In the genomic region with DNA sequence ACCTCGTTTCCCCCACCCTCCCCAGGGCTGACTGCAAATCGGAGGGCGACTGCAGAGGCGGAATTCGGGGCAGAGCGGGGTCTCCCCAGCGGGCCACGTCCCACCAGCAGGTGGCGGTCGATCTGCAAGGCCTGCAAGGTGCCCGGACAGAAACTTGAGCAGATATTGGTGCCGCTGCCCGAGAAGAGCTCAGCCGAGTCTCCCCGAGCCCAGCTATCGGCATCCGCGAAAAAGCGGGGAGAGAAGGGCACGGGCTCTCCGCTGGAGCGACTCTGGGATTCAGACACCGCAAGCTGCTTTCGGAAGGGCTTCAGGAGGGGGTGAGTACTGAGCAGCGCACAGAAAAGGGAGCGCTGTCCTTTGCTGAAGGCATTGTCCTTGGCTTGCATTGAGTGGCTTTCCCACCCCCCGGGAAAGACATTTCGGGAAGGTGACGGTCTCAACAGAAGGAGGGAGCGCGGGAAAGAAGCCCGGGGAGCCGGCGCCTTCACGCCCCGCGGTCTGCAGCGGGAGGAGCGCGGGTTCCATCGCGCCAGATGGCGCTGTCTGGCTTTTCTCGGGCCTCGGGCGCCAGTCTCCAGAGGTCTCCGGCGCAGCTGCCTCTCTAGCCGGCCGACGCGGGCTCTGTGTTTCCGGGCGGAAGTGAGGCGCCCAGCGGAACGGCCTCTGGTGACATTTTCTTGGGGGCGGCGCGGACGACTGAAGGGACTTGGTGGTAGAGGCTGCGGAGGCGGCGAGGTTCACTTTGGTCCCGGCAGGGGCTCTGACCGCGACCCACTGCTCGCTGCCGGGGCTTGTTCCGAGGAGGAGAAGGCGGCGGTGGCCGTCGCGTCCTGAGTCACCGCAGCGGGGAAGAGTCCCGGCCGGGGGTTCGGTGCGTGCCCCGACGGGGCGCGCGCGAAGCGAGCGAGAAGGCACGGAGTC, we compare ENCODE assay signal across 1 cellular context.
TF ChIP-seq lines count a peak whose summit lies in the region.

No MANE protein-coding gene starts in this region.

TF ChIP-seq in GM12878, 131 proteins besides CTCF, POLR2A, EP300 and RAD21 (continued from another document):
- TF ChIP-seq, protein P1, sequence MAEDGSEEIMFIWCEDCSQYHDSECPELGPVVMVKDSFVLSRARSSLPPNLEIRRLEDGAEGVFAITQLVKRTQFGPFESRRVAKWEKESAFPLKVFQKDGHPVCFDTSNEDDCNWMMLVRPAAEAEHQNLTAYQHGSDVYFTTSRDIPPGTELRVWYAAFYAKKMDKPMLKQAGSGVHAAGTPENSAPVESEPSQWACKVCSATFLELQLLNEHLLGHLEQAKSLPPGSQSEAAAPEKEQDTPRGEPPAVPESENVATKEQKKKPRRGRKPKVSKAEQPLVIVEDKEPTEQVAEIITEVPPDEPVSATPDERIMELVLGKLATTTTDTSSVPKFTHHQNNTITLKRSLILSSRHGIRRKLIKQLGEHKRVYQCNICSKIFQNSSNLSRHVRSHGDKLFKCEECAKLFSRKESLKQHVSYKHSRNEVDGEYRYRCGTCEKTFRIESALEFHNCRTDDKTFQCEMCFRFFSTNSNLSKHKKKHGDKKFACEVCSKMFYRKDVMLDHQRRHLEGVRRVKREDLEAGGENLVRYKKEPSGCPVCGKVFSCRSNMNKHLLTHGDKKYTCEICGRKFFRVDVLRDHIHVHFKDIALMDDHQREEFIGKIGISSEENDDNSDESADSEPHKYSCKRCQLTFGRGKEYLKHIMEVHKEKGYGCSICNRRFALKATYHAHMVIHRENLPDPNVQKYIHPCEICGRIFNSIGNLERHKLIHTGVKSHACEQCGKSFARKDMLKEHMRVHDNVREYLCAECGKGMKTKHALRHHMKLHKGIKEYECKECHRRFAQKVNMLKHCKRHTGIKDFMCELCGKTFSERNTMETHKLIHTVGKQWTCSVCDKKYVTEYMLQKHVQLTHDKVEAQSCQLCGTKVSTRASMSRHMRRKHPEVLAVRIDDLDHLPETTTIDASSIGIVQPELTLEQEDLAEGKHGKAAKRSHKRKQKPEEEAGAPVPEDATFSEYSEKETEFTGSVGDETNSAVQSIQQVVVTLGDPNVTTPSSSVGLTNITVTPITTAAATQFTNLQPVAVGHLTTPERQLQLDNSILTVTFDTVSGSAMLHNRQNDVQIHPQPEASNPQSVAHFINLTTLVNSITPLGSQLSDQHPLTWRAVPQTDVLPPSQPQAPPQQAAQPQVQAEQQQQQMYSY (CRISPR knock-in tag; IDR thresholded peaks at IDR 0.05) = no peak
- TF ChIP-seq PAX5 (IDR thresholded peaks at IDR 0.05; ENCODE audit: borderline replicate concordance, low read depth, low read length) (peak; percentile 68; the same call in 1 of the 2 replicates), ZZZ3 (IDR thresholded peaks at IDR 0.05; ENCODE audit: control insufficient read depth, insufficient read length, low read depth) (no peak), CHD1 (IDR thresholded peaks at IDR 0.05; ENCODE audit: low read depth, low read length) (no peak), SMAD1 (IDR thresholded peaks at IDR 0.05; ENCODE audit: low read depth, partially characterized antibody) (no peak), SMAD5 (IDR thresholded peaks at IDR 0.05; ENCODE audit: low read depth) (peak; percentile 77), ZNF622 (IDR thresholded peaks at IDR 0.05) (no peak), FOS (IDR thresholded peaks at IDR 0.05; ENCODE audit: borderline replicate concordance, extremely low read depth, insufficient read length) (no peak), NR2C1 (IDR thresholded peaks at IDR 0.05) (peak; percentile 70), FOXM1 (IDR thresholded peaks at IDR 0.05; ENCODE audit: low read depth, low read length) (peak; percentile 49; the same call in 1 of the 2 replicates), SREBF1 (IDR thresholded peaks at IDR 0.05; ENCODE audit: low read length) (0 out of 2 replicates have a peak, but pooled peaks have one; percentile 21), NR2F1 (conservative IDR thresholded peaks at IDR 0.05) (peak; percentile 74), GATAD2B (conservative IDR thresholded peaks at IDR 0.05; ENCODE audit: low read depth) (no peak; the same call in none of the 2 replicates), RCOR1 (conservative IDR thresholded peaks at IDR 0.05; ENCODE audit: low read depth, low read length) (no peak), BRCA1 (IDR thresholded peaks at IDR 0.05; ENCODE audit: low read depth, low read length) (0 out of 2 replicates have a peak, but pooled peaks have one; percentile 36), POLR2AphosphoS2 (IDR thresholded peaks at IDR 0.05; ENCODE audit: low read depth, low read length) (peak; percentile 60), SKIL (IDR thresholded peaks at IDR 0.05; ENCODE audit: low read depth, poor library complexity, severe bottlenecking) (peak; percentile 38), JUND (IDR thresholded peaks at IDR 0.05; ENCODE audit: low read depth, low read length) (no peak), RFX5 (IDR thresholded peaks at IDR 0.05; ENCODE audit: low read depth, low read length) (no peak), CHD4 (IDR thresholded peaks at IDR 0.05) (no peak), NFXL1 (IDR thresholded peaks at IDR 0.05; ENCODE audit: borderline replicate concordance) (no peak), ZSCAN29 (IDR thresholded peaks at IDR 0.05) (no peak)
- TF ChIP-seq, protein P2, sequence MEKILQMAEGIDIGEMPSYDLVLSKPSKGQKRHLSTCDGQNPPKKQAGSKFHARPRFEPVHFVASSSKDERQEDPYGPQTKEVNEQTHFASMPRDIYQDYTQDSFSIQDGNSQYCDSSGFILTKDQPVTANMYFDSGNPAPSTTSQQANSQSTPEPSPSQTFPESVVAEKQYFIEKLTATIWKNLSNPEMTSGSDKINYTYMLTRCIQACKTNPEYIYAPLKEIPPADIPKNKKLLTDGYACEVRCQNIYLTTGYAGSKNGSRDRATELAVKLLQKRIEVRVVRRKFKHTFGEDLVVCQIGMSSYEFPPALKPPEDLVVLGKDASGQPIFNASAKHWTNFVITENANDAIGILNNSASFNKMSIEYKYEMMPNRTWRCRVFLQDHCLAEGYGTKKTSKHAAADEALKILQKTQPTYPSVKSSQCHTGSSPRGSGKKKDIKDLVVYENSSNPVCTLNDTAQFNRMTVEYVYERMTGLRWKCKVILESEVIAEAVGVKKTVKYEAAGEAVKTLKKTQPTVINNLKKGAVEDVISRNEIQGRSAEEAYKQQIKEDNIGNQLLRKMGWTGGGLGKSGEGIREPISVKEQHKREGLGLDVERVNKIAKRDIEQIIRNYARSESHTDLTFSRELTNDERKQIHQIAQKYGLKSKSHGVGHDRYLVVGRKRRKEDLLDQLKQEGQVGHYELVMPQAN (conservative IDR thresholded peaks at IDR 0.05) = peak; percentile 62
- TF ChIP-seq, protein P3, sequence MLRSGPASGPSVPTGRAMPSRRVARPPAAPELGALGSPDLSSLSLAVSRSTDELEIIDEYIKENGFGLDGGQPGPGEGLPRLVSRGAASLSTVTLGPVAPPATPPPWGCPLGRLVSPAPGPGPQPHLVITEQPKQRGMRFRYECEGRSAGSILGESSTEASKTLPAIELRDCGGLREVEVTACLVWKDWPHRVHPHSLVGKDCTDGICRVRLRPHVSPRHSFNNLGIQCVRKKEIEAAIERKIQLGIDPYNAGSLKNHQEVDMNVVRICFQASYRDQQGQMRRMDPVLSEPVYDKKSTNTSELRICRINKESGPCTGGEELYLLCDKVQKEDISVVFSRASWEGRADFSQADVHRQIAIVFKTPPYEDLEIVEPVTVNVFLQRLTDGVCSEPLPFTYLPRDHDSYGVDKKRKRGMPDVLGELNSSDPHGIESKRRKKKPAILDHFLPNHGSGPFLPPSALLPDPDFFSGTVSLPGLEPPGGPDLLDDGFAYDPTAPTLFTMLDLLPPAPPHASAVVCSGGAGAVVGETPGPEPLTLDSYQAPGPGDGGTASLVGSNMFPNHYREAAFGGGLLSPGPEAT (IDR thresholded peaks at IDR 0.05; ENCODE audit: low read depth) = peak; percentile 70
- TF ChIP-seq, protein P4, sequence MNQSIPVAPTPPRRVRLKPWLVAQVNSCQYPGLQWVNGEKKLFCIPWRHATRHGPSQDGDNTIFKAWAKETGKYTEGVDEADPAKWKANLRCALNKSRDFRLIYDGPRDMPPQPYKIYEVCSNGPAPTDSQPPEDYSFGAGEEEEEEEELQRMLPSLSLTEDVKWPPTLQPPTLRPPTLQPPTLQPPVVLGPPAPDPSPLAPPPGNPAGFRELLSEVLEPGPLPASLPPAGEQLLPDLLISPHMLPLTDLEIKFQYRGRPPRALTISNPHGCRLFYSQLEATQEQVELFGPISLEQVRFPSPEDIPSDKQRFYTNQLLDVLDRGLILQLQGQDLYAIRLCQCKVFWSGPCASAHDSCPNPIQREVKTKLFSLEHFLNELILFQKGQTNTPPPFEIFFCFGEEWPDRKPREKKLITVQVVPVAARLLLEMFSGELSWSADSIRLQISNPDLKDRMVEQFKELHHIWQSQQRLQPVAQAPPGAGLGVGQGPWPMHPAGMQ (IDR thresholded peaks at IDR 0.05; ENCODE audit: borderline replicate concordance) = no peak
